In genomic region chr1:53366901-53367502, GRCh38 we compare ENCODE assay signal across 15 cellular contexts. TPM values are rescaled to one million over a fixed set of nuclear protein-coding genes. Genes with fewer than 3 reads are reported as not detected.
DNase-seq lines count a peak whose midpoint lies in the region; ATAC-seq, FAIRE-seq and TF ChIP-seq lines count a peak whose summit lies in the region.
"Had no signal": no experiment of that assay in that cellular context is flagged by ENCODE, and none has a peak within 500 bp of the region (broad histone marks: within the 10 kb centered on the region; RNA-seq: fewer than 3 reads in every experiment).

No MANE protein-coding gene starts in this region.

- H3K79me1 ChIP-seq in H9 (ENCODE audit: insufficient read depth, low read depth, low read length, poor library complexity, severe bottlenecking), result no peaks in the 10 kb centered on the region

- no TSS peak for BruUV-seq in K562 (replicated peaks; lab: Mats Ljungman, UMichigan)

- H3T11ph ChIP-seq in H9 (ENCODE audit: low read length), result no peak overlapping the region

- no peak overlapping the region for H2BK120ac ChIP-seq in H9 (ENCODE audit: low read depth, low read length, poor library complexity, severe bottlenecking)

- H3K27ac Mint-ChIP-seq in activated CD4-positive, alpha-beta T cell treated with anti-CD3 and anti-CD28 coated beads for 36 hours, result no peak overlapping the region
- H3K27ac Mint-ChIP-seq in H9, result no peak overlapping the region

- intact Hi-C loops in activated CD4-positive, alpha-beta T cell treated with anti-CD3 and anti-CD28 coated beads for 36 hours (cut with DNase I, micrococcal nuclease), result no loop called here
- intact Hi-C loops in K562 (cut with micrococcal nuclease) (no loop called here), spleen (cut with DNase I; ENCODE audit: low total_unique reads) (no loop called here)

- no peaks in the 10 kb centered on the region for H3K36me3 Mint-ChIP-seq in activated CD4-positive, alpha-beta T cell treated with anti-CD3 and anti-CD28 coated beads for 36 hours (ENCODE audit: low read depth)
- no peaks in the 10 kb centered on the region for H3K36me3 Mint-ChIP-seq in H9 (ENCODE audit: insufficient read depth in 1 of 3, low read depth in 3 of 3)

- H3K9me1 ChIP-seq in K562 (ENCODE audit: control insufficient read depth, insufficient read depth, low read length), result peaks cover 6% of the 10 kb centered on the region

- H4K5ac ChIP-seq in H9 (ENCODE audit: insufficient read length, low read depth, low read length), result no peak overlapping the region

- H3K27ac ChIP-seq in H9 (ENCODE audit: insufficient read length, low read depth, low read length) (no peak overlapping the region), K562 (ENCODE audit: extremely low read depth, low read depth, low read length) (no peak overlapping the region), spleen (peak overlapping the region in 4 of 8 donors; percentile 61 to 82 (median 72))

- no peaks in the 10 kb centered on the region for H4K20me1 ChIP-seq in H9 (ENCODE audit: control insufficient read depth, insufficient read depth, insufficient read length)
- H4K20me1 ChIP-seq in K562 (replicated peaks; ENCODE audit: control insufficient read depth, insufficient read depth, low read length), result peaks cover 6% of the 10 kb centered on the region

- H4K91ac ChIP-seq in H9 (ENCODE audit: insufficient read length, low read depth, low read length), result no peak overlapping the region

- H3K4me1 Mint-ChIP-seq in activated CD4-positive, alpha-beta T cell treated with anti-CD3 and anti-CD28 coated beads for 36 hours, result peaks cover 27% of the 10 kb centered on the region
- H3K4me1 Mint-ChIP-seq in H9, result peaks cover 13 to 26% of the 10 kb centered on the region in 2 experiments

- no peak overlapping the region for H3K23ac ChIP-seq in H9 (ENCODE audit: insufficient read length, low read depth, low read length)

- H3K9me3 ChIP-seq in H9 (ENCODE audit: control insufficient read depth, low read depth, low read length), result no peaks in the 10 kb centered on the region
- no peaks in the 10 kb centered on the region for H3K9me3 ChIP-seq in K562 (replicated peaks; ENCODE audit: control insufficient read depth, insufficient read depth, low read depth, low read length)
- no peaks in the 10 kb centered on the region for H3K9me3 ChIP-seq in spleen
- H3K9me3 ChIP-seq: Caco-2, heart right ventricle had no signal

- no peak overlapping the region for H3K4ac ChIP-seq in H9 (ENCODE audit: low read depth, low read length)

- H3K79me2 ChIP-seq in H9 (ENCODE audit: insufficient read depth, low read length) (no peaks in the 10 kb centered on the region), K562 (ENCODE audit: control insufficient read depth, insufficient read depth, low read length) (no peaks in the 10 kb centered on the region)

- FAIRE-seq in K562 (lab: Jason Lieb, UNC), result no peak

- TF ChIP-seq RAD21 in K562 (CRISPR knock-in tag; conservative IDR thresholded peaks at IDR 0.05 in 1 of 2, IDR thresholded peaks at IDR 0.05 in 1 of 2), result no peak

- POLR2A ChIA-PET in activated CD4-positive, alpha-beta T cell treated with anti-CD3 and anti-CD28 coated beads for 36 hours (lab: Charles Lee), result no interaction called here
- POLR2A ChIA-PET in K562 (lab: Yijun Ruan, JAX), result interaction anchor here (0.7 to 1.0 kb wide), 3 partner anchors 40 to 150 kb away, joined by 3 to 4 read pairs (median 3); no protein-coding TSS in a partner anchor

- no peaks in the 10 kb centered on the region for H3K23me2 ChIP-seq in H9 (ENCODE audit: insufficient read length, low read depth, low read length, poor library complexity, severe bottlenecking)

- H3K36me3 ChIP-seq in K562 (ENCODE audit: control insufficient read depth, insufficient read depth, low read length), result no peaks in the 10 kb centered on the region
- no peaks in the 10 kb centered on the region for H3K36me3 ChIP-seq in spleen
- H3K36me3 ChIP-seq: heart right ventricle had no signal

- H2BK5ac ChIP-seq in H9 (ENCODE audit: insufficient read length, low read length), result no peak overlapping the region

- no peak overlapping the region for H2AK5ac ChIP-seq in H9 (ENCODE audit: insufficient read length, low read length)

- TF ChIP-seq CTCF in H9 (conservative IDR thresholded peaks at IDR 0.05) (no peak), K562 (IDR thresholded peaks at IDR 0.05 in 2 of 3, conservative IDR thresholded peaks at IDR 0.05 in 1 of 3; ENCODE audit: insufficient read depth in 2 of 3, low read depth in 1 of 3, low read length in 3 of 3) (no peak), spleen (IDR thresholded peaks at IDR 0.05 in 8 of 11, conservative IDR thresholded peaks at IDR 0.05 in 3 of 11) (no peak), GM20000 (IDR thresholded peaks at IDR 0.05; ENCODE audit: extremely low read depth, missing control alignments) (no peak)

- H3K4me3 Mint-ChIP-seq in activated CD4-positive, alpha-beta T cell treated with anti-CD3 and anti-CD28 coated beads for 36 hours, result peak overlapping the region; percentile 70
- no peak overlapping the region for H3K4me3 Mint-ChIP-seq in H9

- no peak overlapping the region for H2BK20ac ChIP-seq in H9 (ENCODE audit: low read depth, low read length, poor library complexity, severe bottlenecking)

- H3K27me3 ChIP-seq in H9 (ENCODE audit: insufficient read depth, low read length), result no peaks in the 10 kb centered on the region
- peaks cover 7 to 22% of the 10 kb centered on the region in 2 experiments; a peak in 4 of 5 replicates for H3K27me3 ChIP-seq in K562 (ENCODE audit: control insufficient read depth in 2 of 2, insufficient read depth in 2 of 2, low read length in 2 of 2)
- no peaks in the 10 kb centered on the region for H3K27me3 ChIP-seq in spleen (replicated peaks in 1 of 7)

- ATAC-seq in activated CD4-positive, alpha-beta T cell treated with anti-CD3 and anti-CD28 coated beads for 36 hours, result no peak
- ATAC-seq in K562, result no peak

- H3K14ac ChIP-seq in H9 (ENCODE audit: insufficient read depth, low read length), result no peak overlapping the region

- no peak overlapping the region for H3K4me3 ChIP-seq in K562
- peak overlapping the region in 4 of 8 donors; percentile 6 to 67 (median 34) for H3K4me3 ChIP-seq in spleen

- no peak overlapping the region for H2BK15ac ChIP-seq in H9 (ENCODE audit: low read depth, low read length)

- H3K56ac ChIP-seq in H9 (ENCODE audit: insufficient read length, low read depth, low read length), result no peak overlapping the region

- H2AFZ ChIP-seq in H9 (ENCODE audit: low read length) (no peak overlapping the region), K562 (ENCODE audit: low read depth, low read length) (peak overlapping the region; percentile 14; the same call in 1 of the 2 replicates)

- no peak overlapping the region for H2BK12ac ChIP-seq in H9 (ENCODE audit: insufficient read length, low read depth, low read length)

- H3K9ac ChIP-seq in H9 (ENCODE audit: extremely low read depth, insufficient read length, low read length) (no peak overlapping the region), K562 (ENCODE audit: insufficient read depth in 1 of 2, low read depth in 2 of 2, low read length in 2 of 2) (0 out of 4 replicates have a peak overlapping the region, but pooled peaks of 1 of the 2 experiments have one; percentile 23)

- no peaks in the 10 kb centered on the region for H3K4me1 ChIP-seq in H9 (ENCODE audit: insufficient read depth, low read length)
- peaks cover 20 to 34% of the 10 kb centered on the region in 2 experiments for H3K4me1 ChIP-seq in K562 (replicated peaks in 1 of 2; ENCODE audit: control insufficient read depth in 2 of 2, insufficient read depth in 2 of 2, low read length in 2 of 2)
- H3K4me1 ChIP-seq in spleen, result peaks cover 4 to 39% (median 28%) of the 10 kb centered on the region in 6 donors
- H3K4me1 ChIP-seq: Caco-2 had no signal

- H3K18ac ChIP-seq in H9 (ENCODE audit: insufficient read length, low read depth, low read length), result no peak overlapping the region

- no CpG with 5 or more reads among the region's 12 CpGs for WGBS in H9 (ENCODE audit: extremely low coverage, insufficient read length, low lambda C conversion rate)
- 25% methylated on average over 12 of the region's 12 CpGs for WGBS in K562 (ENCODE audit: insufficient coverage, low coverage, missing lambda C conversion rate)
- WGBS in spleen, 5 donors, result 91 to 94% (median 93%) methylated on average over 11 to 12 of the region's 12 CpGs

- no peak for DNase-seq in activated CD4-positive, alpha-beta T cell treated with anti-CD3 and anti-CD28 coated beads for 36 hours
- DNase-seq in activated CD4-positive, alpha-beta T cell treated with anti-CD3 and anti-CD28 coated beads for 48 hours, result no peak
- DNase-seq in H9, result peak; percentile 15
- no peak for DNase-seq in K562 (ENCODE audit: extremely low read depth in 1 of 4, low spot score in 3 of 4)
- DNase-seq in spleen, result peak; percentile 38
- DNase-seq in dedifferentiated amniotic fluid mesenchymal stem cell (ENCODE audit: extremely low spot score), result no peak
- DNase-seq in GM20000 (ENCODE audit: low spot score), result no peak
- DNase-seq in GF-D8 (lab: John Stamatoyannopoulos, UW), result no peak
- DNase-seq: activated CD4-positive, alpha-beta T cell treated with anti-CD3 and anti-CD28 coated beads, Interleukin-2, amount 50 U/mL, for 1 hour; Caco-2; heart right ventricle; NCI-H2171 treated with DMSO at 0.1 percent for 48 hours; right cardiac atrium; SW 1271 had no signal

- H3K4me2 ChIP-seq in H9 (ENCODE audit: insufficient read depth, insufficient read length, low read length) (no peak overlapping the region), K562 (ENCODE audit: insufficient read depth, low read length) (no peak overlapping the region)

- H3K9me3 Mint-ChIP-seq in activated CD4-positive, alpha-beta T cell treated with anti-CD3 and anti-CD28 coated beads for 36 hours (ENCODE audit: low read depth), result no peaks in the 10 kb centered on the region
- no peaks in the 10 kb centered on the region; a peak in 1 of 5 replicates for H3K9me3 Mint-ChIP-seq in H9
- H3K9me3 Mint-ChIP-seq: stimulated activated naive CD8-positive, alpha-beta T cell treated with anti-CD3 and anti-CD28 coated beads, Interleukin-15, Interleukin-2, amounts not matched to agents 100 ng/mL and 50 ng/mL, for 24 hours had no signal

- TF ChIP-seq EP300 in K562 (IDR thresholded peaks at IDR 0.05; ENCODE audit: low read length), result no peak

- H4K8ac ChIP-seq in H9 (replicated peaks; ENCODE audit: insufficient read length, low read depth, low read length), result no peak overlapping the region

- in situ Hi-C loops in K562 (cut with MboI), result no loop called here

- no peak for TF ChIP-seq POLR2A in K562 (conservative IDR thresholded peaks at IDR 0.05)
- no peak for TF ChIP-seq POLR2A in spleen (IDR thresholded peaks at IDR 0.05)

- CTCF ChIA-PET in activated CD4-positive, alpha-beta T cell treated with anti-CD3 and anti-CD28 coated beads for 36 hours (lab: Charles Lee), result interaction anchor here (0.6 to 0.7 kb wide), 2 partner anchors 70 to 89 kb away, joined by 3 to 4 read pairs; no protein-coding TSS in a partner anchor
- CTCF ChIA-PET in K562 (lab: Yijun Ruan, JAX; ENCODE audit: low intra/inter-chr PET ratio), result no interaction called here

- no peaks in the 10 kb centered on the region for H3K27me3 Mint-ChIP-seq in activated CD4-positive, alpha-beta T cell treated with anti-CD3 and anti-CD28 coated beads for 36 hours
- H3K27me3 Mint-ChIP-seq in H9 (ENCODE audit: low read depth), result peaks cover 33% of the 10 kb centered on the region
- H3K27me3 Mint-ChIP-seq: stimulated activated naive CD8-positive, alpha-beta T cell treated with anti-CD3 and anti-CD28 coated beads, Interleukin-15, Interleukin-2, amounts not matched to agents 100 ng/mL and 50 ng/mL, for 24 hours had no signal

RNA-seq across cellular contexts. Expression of gene LRP8, which starts 39.1 kb away (rescaled TPM):
- total RNA-seq in activated CD4-positive, alpha-beta T cell treated with anti-CD3 and anti-CD28 coated beads for 36 hours, result 10 to 100 TPM; 40.6 to 46.5 TPM
- total RNA-seq in H9 (2021) (69.2 and 78.6 TPM in 2 replicates), K562 (2014; rRNA removed) (24.2 and 27.6 TPM in 2 replicates), K562 (2014; rRNA removed; fragmentation: Illumina TruSeq; extraction: Trizol) (27.5 and 29.1 TPM in 2 replicates), K562 (2015; rRNA removed; fragmentation: Illumina TruSeq; extraction: Trizol) (35.3 and 35.9 TPM in 2 replicates), K562 (2021) (34.3 and 42.7 TPM in 2 replicates), spleen (10 to 100 TPM in 1 of 7 donors, 1 to 10 TPM in 6; 4.0 to 14.4 (median 8.0) TPM)
- total RNA-seq in K562 (2011; cell fraction: chromatin; rRNA removed; ENCODE audit: low replicate concordance), result 204 and 345 TPM in 2 replicates
- 194 and 216 TPM in 2 replicates for total RNA-seq in K562 (2011; cell fraction: nucleolus; rRNA removed)
- 168 and 198 TPM in 2 replicates for total RNA-seq in K562 (2011; cell fraction: nucleoplasm; rRNA removed)
- polyA plus RNA-seq in K562 (2011; rRNA removed) (56.1 and 81.1 TPM in 2 replicates), K562 (2014; fragmentation: Illumina TruSeq; extraction: Trizol) (41.4 and 44.4 TPM in 2 replicates), K562 (2014; fragmentation: Nextera tagmentation; extraction: Ambion mirVana) (1 to 10 TPM; 7.1 to 8.8 TPM), K562 (2014; rRNA removed) (31.3 and 35.3 TPM in 2 replicates), spleen (1 to 10 TPM; 1.7 to 2.4 (median 2.0) TPM)
- polyA plus RNA-seq in K562 (2011; cell fraction: cytosol; rRNA removed), result 51.8 and 56.8 TPM in 2 replicates
- polyA plus RNA-seq in K562 (2011; cell fraction: nucleus; rRNA removed), result 300 and 376 TPM in 2 replicates
- polyA plus RNA-seq in K562 (2012), result 19.3 and 23.5 TPM in 2 replicates
- 90.5 and 95.8 TPM in 2 replicates for polyA minus RNA-seq in K562 (2011; rRNA and poly(A)+ RNA removed)
- 33.8 and 37.6 TPM in 2 replicates for polyA minus RNA-seq in K562 (2011; cell fraction: cytosol; rRNA and poly(A)+ RNA removed)
- polyA minus RNA-seq in K562 (2011; cell fraction: nucleus; rRNA and poly(A)+ RNA removed), result 90.9 and 98.3 TPM in 2 replicates

Comparison
In these comparisons a context has a peak if more than half of its experiments do, and no peak if none do; other contexts are left out.
1. DNase-seq: peak in H9 (single experiment) and spleen (single experiment); none in activated CD4-positive, alpha-beta T cell treated with anti-CD3 and anti-CD28 coated beads for 36 hours (single experiment), activated CD4-positive, alpha-beta T cell treated with anti-CD3 and anti-CD28 coated beads for 48 hours (single experiment), K562 (0 of 4), dedifferentiated amniotic fluid mesenchymal stem cell (single experiment), GM20000 (single experiment) and GF-D8 (single experiment).